Comparison of ENCODE assay signal across 8 cellular contexts in genomic region chr12:14885718-14886201, GRCh38. TPM values are rescaled to one million over a fixed set of nuclear protein-coding genes. Genes with fewer than 3 reads are reported as not detected.
DNase-seq lines count a peak whose midpoint lies in the region; ATAC-seq lines count a peak whose summit lies in the region.

TSS of gene MGP (minus strand) at chr12:14885854. CDS start at chr12:14885791, 63 bp downstream.

- H3K27ac Mint-ChIP-seq in naive B cell = peak within 1 kb of the TSS in 4 of 6 donors; percentile 65 to 91 (median 84)

- H3K36me3 Mint-ChIP-seq in naive B cell = no peaks in the 10 kb centered on the region

- peak within 1 kb of the TSS in 7 of 8 donors; percentile 11 to 78 (median 50) for H3K4me3 Mint-ChIP-seq in naive B cell

- H3K4me3 ChIP-seq in duodenal mucosa (ENCODE audit: low read depth in 1 of 2, low read length in 2 of 2) = peak within 1 kb of the TSS; percentile 10 to 24

- H3K4me1 ChIP-seq in duodenal mucosa (ENCODE audit: control insufficient read depth in 1 of 2, insufficient read depth in 2 of 2, low read length in 2 of 2) = peaks cover 0 to 8% of the 10 kb centered on the region in 2 donors

- no peak within 1 kb of the TSS for H3K9ac ChIP-seq in duodenal mucosa (ENCODE audit: low read depth in 1 of 2, low read length in 2 of 2)

- no peaks in the 10 kb centered on the region for H3K9me3 ChIP-seq in duodenal mucosa (ENCODE audit: control insufficient read depth in 1 of 2, low read length in 2 of 2)

- H3K9me3 Mint-ChIP-seq in naive B cell = peaks cover 0 to 4% (median 0%) of the 10 kb centered on the region in 7 donors

- peak within 1 kb of the TSS; percentile 15 for H3K27ac ChIP-seq in duodenal mucosa (ENCODE audit: low read depth, low read length)

- H3K27me3 Mint-ChIP-seq in naive B cell = peaks cover 23 to 30% (median 23%) of the 10 kb centered on the region in 3 donors

- peaks cover 33 to 48% (median 37%) of the 10 kb centered on the region in 3 donors for H3K4me1 Mint-ChIP-seq in naive B cell

- H3K36me3 ChIP-seq in duodenal mucosa (ENCODE audit: control insufficient read depth in 1 of 2, insufficient read depth in 2 of 2, low read length in 2 of 2) = no peaks in the 10 kb centered on the region

- DNase-seq in AG08395 (ENCODE audit: low spot score) = peak; percentile 23
- peak; percentile 21 for DNase-seq in NCI-H1105 treated with DMSO at 0.1 percent for 48 hours (lab: John Stamatoyannopoulos, UW)
- DNase-seq in naive B cell = no peak
- no peak for DNase-seq in NK-92 treated with Interleukin-12 subunit alpha and Interleukin-12 subunit beta, amount 100 ng/mL, for 24 hours (lab: John Stamatoyannopoulos, UW)
- DNase-seq in activated CD4-positive, alpha-beta T cell treated with anti-CD3 and anti-CD28 coated beads, Interleukin-2, amount 50 U/mL, for 48 hours = no peak
- DNase-seq in epidermal melanocyte (ENCODE audit: insufficient read length, low spot score) = no peak

- ATAC-seq in naive B cell (ENCODE audit: low read depth in 2 of 2) (no peak), GM19395 (IDR thresholded peaks at IDR 0.05; ENCODE audit: unreplicated experiment) (no peak)

- no peaks in the 10 kb centered on the region for H3K27me3 ChIP-seq in duodenal mucosa (ENCODE audit: control insufficient read depth in 1 of 2, insufficient read depth in 2 of 2, low read length in 2 of 2)

RNA-seq across cellular contexts. Expression of gene MGP, which starts in this region (rescaled TPM):
- 1 to 10 TPM in 1 of 6 donors, under 1 TPM in 2, not detected in 3; 0.29 to 1.4 (median 0.57) TPM for polyA plus RNA-seq in naive B cell (ENCODE audit: low read depth in 6 of 6)

Comparison
In these comparisons a context has a peak if more than half of its experiments do, and no peak if none do; other contexts are left out.
1. DNase-seq: peak in AG08395 (single experiment) and NCI-H1105 treated with DMSO at 0.1 percent for 48 hours (single experiment); none in naive B cell (single experiment), NK-92 treated with Interleukin-12 subunit alpha and Interleukin-12 subunit beta, amount 100 ng/mL, for 24 hours (single experiment), activated CD4-positive, alpha-beta T cell treated with anti-CD3 and anti-CD28 coated beads, Interleukin-2, amount 50 U/mL, for 48 hours (0 of 2) and epidermal melanocyte (single experiment).